ENCODE assay signal across 18 cellular contexts in genomic region chr14:52998376-52999010, GRCh38. TPM values are rescaled to one million over a fixed set of nuclear protein-coding genes. Genes with fewer than 3 reads are reported as not detected.
DNase-seq lines count a peak whose midpoint lies in the region; TF ChIP-seq lines count a peak whose summit lies in the region.
"Had no signal": no experiment of that assay in that cellular context is flagged by ENCODE, and none has a peak within 500 bp of the region (broad histone marks: within the 10 kb centered on the region; RNA-seq: fewer than 3 reads in every experiment).

No MANE protein-coding gene starts in this region.

- no peak overlapping the region for H3K4me3 Mint-ChIP-seq in activated T-helper 2 cell treated with anti-CD3 and anti-CD28 coated beads, Interferon-gamma antibody, Interleukin-2, Interleukin-4, amounts not matched to agents 10 μg/mL and 5 μg/mL and 100 μg/mL, durations not matched to agents 14 hours and 24 hours and 36 hours (ENCODE audit: low read depth)
- H3K4me3 Mint-ChIP-seq: natural killer cell; stimulated activated naive CD8-positive, alpha-beta T cell treated with anti-CD3 and anti-CD28 coated beads, Interleukin-15, amount 100 ng/mL, for 72 hours had no signal

- no peaks in the 10 kb centered on the region for H3K36me3 Mint-ChIP-seq in activated T-helper 2 cell treated with anti-CD3 and anti-CD28 coated beads, Interferon-gamma antibody, Interleukin-2, Interleukin-4, amounts not matched to agents 10 μg/mL and 5 μg/mL and 100 μg/mL, durations not matched to agents 14 hours and 24 hours and 36 hours (ENCODE audit: low read depth)
- H3K36me3 Mint-ChIP-seq: natural killer cell had no signal

- no peak for TF ChIP-seq CTCF in fibroblast of villous mesenchyme (IDR thresholded peaks at IDR 0.05; ENCODE audit: insufficient read depth, low read depth, low read length)

- DNase-seq in EL: peak; percentile 81
- peak; percentile 80 for DNase-seq in amniotic epithelial cell (ENCODE audit: low read depth)
- DNase-seq in fibroblast of villous mesenchyme (ENCODE audit: low read depth): peak; percentile 79
- DNase-seq in skeletal muscle cell (ENCODE audit: low read depth): peak; percentile 79
- no peak for DNase-seq in activated T-helper 2 cell treated with anti-CD3 and anti-CD28 coated beads, Interferon-gamma antibody, Interleukin-2, Interleukin-4, amounts not matched to agents 10 μg/mL and 5 μg/mL and 100 μg/mL, durations not matched to agents 14 hours and 24 hours and 36 hours (ENCODE audit: low spot score)
- DNase-seq in MV-4-11 (lab: John Stamatoyannopoulos, UW): no peak
- no peak for DNase-seq in putamen (ENCODE audit: low spot score)
- no peak for DNase-seq in activated T-cell treated with anti-CD3 and anti-CD28 coated beads, Interleukin-2, amount 50 U/mL, for 48 hours
- DNase-seq: anterior cingulate cortex; heart right ventricle; left cardiac atrium; natural killer cell; NCI-H187 treated with DMSO at 0.1 percent for 48 hours; NCI-H526 treated with DMSO at 0.1 percent for 48 hours; Peyer's patch; stimulated activated naive CD8-positive, alpha-beta T cell treated with anti-CD3 and anti-CD28 coated beads, Interleukin-15, amount 100 ng/mL, for 72 hours had no signal

- H3K9me3 Mint-ChIP-seq in activated T-helper 2 cell treated with anti-CD3 and anti-CD28 coated beads, Interferon-gamma antibody, Interleukin-2, Interleukin-4, amounts not matched to agents 10 μg/mL and 5 μg/mL and 100 μg/mL, durations not matched to agents 14 hours and 24 hours and 36 hours: no peaks in the 10 kb centered on the region
- H3K9me3 Mint-ChIP-seq: natural killer cell; stimulated activated naive CD8-positive, alpha-beta T cell treated with anti-CD3 and anti-CD28 coated beads, Interleukin-15, amount 100 ng/mL, for 72 hours had no signal

- no peak overlapping the region for H3K27ac Mint-ChIP-seq in activated T-helper 2 cell treated with anti-CD3 and anti-CD28 coated beads, Interferon-gamma antibody, Interleukin-2, Interleukin-4, amounts not matched to agents 10 μg/mL and 5 μg/mL and 100 μg/mL, durations not matched to agents 14 hours and 24 hours and 36 hours
- H3K27ac Mint-ChIP-seq: natural killer cell; stimulated activated naive CD8-positive, alpha-beta T cell treated with anti-CD3 and anti-CD28 coated beads, Interleukin-15, amount 100 ng/mL, for 72 hours had no signal

- H3K4me3 ChIP-seq in fibroblast of villous mesenchyme (ENCODE audit: low read depth, low read length): no peak overlapping the region
- no peak overlapping the region for H3K4me3 ChIP-seq in skeletal muscle cell (ENCODE audit: low read depth, low read length)
- H3K4me3 ChIP-seq: BLaER1, heart right ventricle, Peyer's patch, skin epidermis had no signal

- intact Hi-C loops in activated T-helper 2 cell treated with anti-CD3 and anti-CD28 coated beads, Interferon-gamma antibody, Interleukin-2, Interleukin-4, amounts not matched to agents 10 μg/mL and 5 μg/mL and 100 μg/mL, durations not matched to agents 14 hours and 24 hours and 36 hours (cut with micrococcal nuclease): no loop called here

- peaks cover 2% of the 10 kb centered on the region for H3K4me1 Mint-ChIP-seq in activated T-helper 2 cell treated with anti-CD3 and anti-CD28 coated beads, Interferon-gamma antibody, Interleukin-2, Interleukin-4, amounts not matched to agents 10 μg/mL and 5 μg/mL and 100 μg/mL, durations not matched to agents 14 hours and 24 hours and 36 hours (ENCODE audit: low read depth)

- no peaks in the 10 kb centered on the region for H3K27me3 Mint-ChIP-seq in activated T-helper 2 cell treated with anti-CD3 and anti-CD28 coated beads, Interferon-gamma antibody, Interleukin-2, Interleukin-4, amounts not matched to agents 10 μg/mL and 5 μg/mL and 100 μg/mL, durations not matched to agents 14 hours and 24 hours and 36 hours (ENCODE audit: low read depth)
- H3K27me3 Mint-ChIP-seq: stimulated activated naive CD8-positive, alpha-beta T cell treated with anti-CD3 and anti-CD28 coated beads, Interleukin-15, amount 100 ng/mL, for 72 hours had no signal

RNA-seq across cellular contexts. Expression of gene FERMT2, which starts 47.6 kb away (rescaled TPM):
- total RNA-seq in fibroblast of villous mesenchyme: 266 and 320 TPM in 2 replicates
- total RNA-seq in activated T-helper 2 cell treated with anti-CD3 and anti-CD28 coated beads, Interferon-gamma antibody, Interleukin-2, Interleukin-4, amounts not matched to agents 10 μg/mL and 5 μg/mL and 100 μg/mL, durations not matched to agents 14 hours and 24 hours and 36 hours: 0.99 and 1.7 TPM in 2 replicates

Comparison
In these comparisons a context has a peak if more than half of its experiments do, and no peak if none do; other contexts are left out.
1. DNase-seq: peak in EL (single experiment), amniotic epithelial cell (single experiment), fibroblast of villous mesenchyme (single experiment) and skeletal muscle cell (single experiment); none in activated T-helper 2 cell treated with anti-CD3 and anti-CD28 coated beads, Interferon-gamma antibody, Interleukin-2, Interleukin-4, amounts not matched to agents 10 μg/mL and 5 μg/mL and 100 μg/mL, durations not matched to agents 14 hours and 24 hours and 36 hours (single experiment), MV-4-11 (single experiment), putamen (single experiment) and activated T-cell treated with anti-CD3 and anti-CD28 coated beads, Interleukin-2, amount 50 U/mL, for 48 hours (0 of 2).
2. RNA of gene FERMT2, which starts 47.6 kb away (total RNA-seq): 266 to 320 TPM in fibroblast of villous mesenchyme; 0.99 to 1.7 TPM in activated T-helper 2 cell treated with anti-CD3 and anti-CD28 coated beads, Interferon-gamma antibody, Interleukin-2, Interleukin-4, amounts not matched to agents 10 μg/mL and 5 μg/mL and 100 μg/mL, durations not matched to agents 14 hours and 24 hours and 36 hours; every median in the first group is over 10 times any median in the second.